18 cellular contexts compared by ENCODE assay signal in the genomic region with DNA sequence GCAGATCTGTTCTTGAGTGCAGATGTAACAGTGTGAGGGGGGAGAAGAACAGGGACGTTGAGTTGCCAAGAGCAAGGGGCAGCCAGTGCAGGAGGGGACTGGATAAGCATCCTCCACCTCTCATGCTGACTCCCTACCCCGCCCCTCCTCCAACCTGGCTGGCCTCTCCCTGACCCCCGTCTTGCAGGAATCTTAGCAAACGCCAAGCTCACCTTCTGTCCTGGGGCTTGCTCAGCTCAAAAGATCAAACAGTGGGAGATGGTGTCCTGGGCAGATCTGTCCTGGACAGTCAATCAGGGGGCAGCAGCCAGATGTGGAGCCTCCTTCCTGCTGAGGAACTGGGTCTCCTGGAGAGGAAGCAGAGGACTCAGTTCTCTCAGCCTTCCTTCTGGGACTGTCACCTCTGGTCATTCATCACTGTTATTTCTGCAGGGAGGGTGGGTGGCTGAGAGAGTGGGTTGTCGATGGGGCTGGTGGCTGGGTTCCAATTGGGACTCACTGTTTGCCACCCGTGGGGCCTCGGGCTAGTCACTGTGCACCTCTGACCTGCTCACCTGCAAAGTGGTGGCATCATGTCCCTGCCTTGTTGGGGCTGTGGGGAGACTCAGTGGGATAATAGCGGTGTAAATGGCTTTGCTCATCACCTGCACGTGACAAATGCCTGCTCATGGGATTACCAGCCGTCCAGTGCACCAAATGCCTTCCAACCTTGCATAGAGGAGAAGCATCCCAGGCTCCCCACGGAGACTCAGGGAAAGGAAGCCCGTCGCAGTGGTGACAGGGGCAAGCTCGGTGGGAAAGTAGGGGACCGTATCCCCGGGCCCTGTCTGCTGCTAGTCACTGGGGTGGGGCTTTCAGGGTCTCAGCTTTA.
"Had no signal": no experiment of that assay in that cellular context is flagged by ENCODE, and none has a peak within 500 bp of the region (broad histone marks: within the 10 kb centered on the region; RNA-seq: fewer than 3 reads in every experiment).

No MANE protein-coding gene starts in this region.

- H3K9me3 ChIP-seq: breast epithelium, left ventricle myocardium inferior, neutrophil, spleen, thoracic aorta had no signal

- H3K36me3 Mint-ChIP-seq: activated naive CD4-positive, alpha-beta T cell treated with anti-CD3 and anti-CD28 coated beads, Interleukin-2, amount 50 U/mL, for 24 hours; naive thymus-derived CD4-positive, alpha-beta T cell; stimulated activated naive B cell treated with anti-CD40 and anti-IgM and Interleukin-4, amounts not matched to agents 10 μg/mL and 1 μg/mL and 100 μg/mL, for 72 hours had no signal

- H3K9ac ChIP-seq: parathyroid adenoma had no signal

- H2AFZ ChIP-seq: parathyroid adenoma had no signal

- H3K9me3 Mint-ChIP-seq: activated CD4-positive, alpha-beta T cell treated with anti-CD3 and anti-CD28 coated beads, Interleukin-2, amount 10 ng/mL, durations not matched to agents 7 days and 5 days; activated naive CD4-positive, alpha-beta T cell treated with anti-CD3 and anti-CD28 coated beads, Interleukin-2, amount 50 U/mL, for 24 hours; stimulated activated naive B cell treated with anti-CD40 and anti-IgM and Interleukin-4, amounts not matched to agents 10 μg/mL and 1 μg/mL and 100 μg/mL, for 72 hours had no signal

- DNase-seq: activated CD4-positive, alpha-beta T cell treated with anti-CD3 and anti-CD28 coated beads, Interleukin-2, amount 10 ng/mL, durations not matched to agents 7 days and 5 days; activated CD8-positive, alpha-beta T cell treated with anti-CD3 and anti-CD28 coated beads, Interleukin-2, amount 10 ng/mL, durations not matched to agents 7 days and 5 days; activated gamma-delta T cell; foreskin keratinocyte; hypothalamus; kidney; left ventricle myocardium inferior; naive thymus-derived CD4-positive, alpha-beta T cell; spleen; stimulated activated naive B cell treated with anti-CD40 and anti-IgM and Interleukin-4, amounts not matched to agents 10 μg/mL and 1 μg/mL and 100 μg/mL, for 72 hours; T1000 had no signal

- H3K27ac ChIP-seq: breast epithelium, foreskin keratinocyte, left ventricle myocardium inferior, neutrophil, parathyroid adenoma, spleen, thoracic aorta had no signal

- H3K27ac Mint-ChIP-seq: activated CD4-positive, alpha-beta T cell treated with anti-CD3 and anti-CD28 coated beads, Interleukin-2, amount 10 ng/mL, durations not matched to agents 7 days and 5 days; activated CD8-positive, alpha-beta T cell treated with anti-CD3 and anti-CD28 coated beads, Interleukin-2, amount 10 ng/mL, durations not matched to agents 7 days and 5 days; activated naive CD4-positive, alpha-beta T cell treated with anti-CD3 and anti-CD28 coated beads, Interleukin-2, amount 50 U/mL, for 24 hours; naive thymus-derived CD4-positive, alpha-beta T cell; stimulated activated naive B cell treated with anti-CD40 and anti-IgM and Interleukin-4, amounts not matched to agents 10 μg/mL and 1 μg/mL and 100 μg/mL, for 72 hours had no signal

- ATAC-seq: activated CD4-positive, CD25-positive, alpha-beta regulatory T cell treated with anti-CD3 and anti-CD28 coated beads, Interleukin-2, amount 50 U/mL, for 24 hours; activated CD8-positive, alpha-beta T cell treated with anti-CD3 and anti-CD28 coated beads, Interleukin-2, amount 10 ng/mL, durations not matched to agents 7 days and 5 days; foreskin keratinocyte; naive thymus-derived CD4-positive, alpha-beta T cell; stimulated activated naive B cell treated with anti-CD40 and anti-IgM and Interleukin-4, amounts not matched to agents 10 μg/mL and 1 μg/mL and 100 μg/mL, for 72 hours had no signal

- H3K79me2 ChIP-seq: parathyroid adenoma had no signal

- H3K4me3 Mint-ChIP-seq: activated CD4-positive, alpha-beta T cell treated with anti-CD3 and anti-CD28 coated beads, Interleukin-2, amount 10 ng/mL, durations not matched to agents 7 days and 5 days; activated CD8-positive, alpha-beta T cell treated with anti-CD3 and anti-CD28 coated beads, Interleukin-2, amount 10 ng/mL, durations not matched to agents 7 days and 5 days; activated naive CD4-positive, alpha-beta T cell treated with anti-CD3 and anti-CD28 coated beads, Interleukin-2, amount 50 U/mL, for 24 hours; naive thymus-derived CD4-positive, alpha-beta T cell; stimulated activated naive B cell treated with anti-CD40 and anti-IgM and Interleukin-4, amounts not matched to agents 10 μg/mL and 1 μg/mL and 100 μg/mL, for 72 hours had no signal

- H3K4me1 Mint-ChIP-seq: activated CD4-positive, alpha-beta T cell treated with anti-CD3 and anti-CD28 coated beads, Interleukin-2, amount 10 ng/mL, durations not matched to agents 7 days and 5 days; activated naive CD4-positive, alpha-beta T cell treated with anti-CD3 and anti-CD28 coated beads, Interleukin-2, amount 50 U/mL, for 24 hours; naive thymus-derived CD4-positive, alpha-beta T cell; stimulated activated naive B cell treated with anti-CD40 and anti-IgM and Interleukin-4, amounts not matched to agents 10 μg/mL and 1 μg/mL and 100 μg/mL, for 72 hours had no signal

- H3K4me3 ChIP-seq: breast epithelium, left ventricle myocardium inferior, spleen, thoracic aorta had no signal

- H3K36me3 ChIP-seq: breast epithelium, left ventricle myocardium inferior, neutrophil, spleen, thoracic aorta had no signal

- FAIRE-seq: astrocyte, kidney had no signal

- H3K4me1 ChIP-seq: breast epithelium, foreskin keratinocyte, left ventricle myocardium inferior, parathyroid adenoma, spleen had no signal
